Comparison of ENCODE assay signal across 7 cellular contexts in the genomic region with DNA sequence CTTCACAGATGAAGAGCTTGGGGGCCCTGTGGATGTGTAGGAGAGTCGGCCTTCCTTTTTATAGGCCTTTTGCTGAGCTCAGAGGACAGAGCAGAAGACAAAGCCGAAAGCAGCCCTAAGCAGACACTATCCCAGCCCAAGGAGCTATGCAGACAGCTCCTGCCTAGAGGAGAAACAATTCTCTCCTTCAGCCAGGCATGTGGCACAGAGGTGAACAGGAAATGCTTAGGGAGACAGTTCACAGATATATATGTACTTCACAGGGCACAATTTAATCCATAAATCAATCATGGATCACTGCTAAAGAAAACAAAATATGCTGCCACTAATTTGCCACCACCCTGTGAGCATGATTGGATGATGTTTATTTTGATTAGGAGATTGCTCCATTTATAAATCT.
DNase-seq lines count a peak whose midpoint lies in the region; ATAC-seq and TF ChIP-seq lines count a peak whose summit lies in the region.
"Not testable (repeated sequence)": the region's sequence is repeated elsewhere in the genome, so short reads cannot be mapped to it uniquely, and the experiment has no call there.

No MANE protein-coding gene starts in this region.

- BruUV-seq in IMR-90 (replicated peaks; lab: Mats Ljungman, UMichigan); PC-9 (replicated peaks; lab: Mats Ljungman, UMichigan): not testable (repeated sequence)

- H3K23ac ChIP-seq in IMR-90 (ENCODE audit: low read depth, low read length); trophoblast cell (ENCODE audit: low read length): not testable (repeated sequence)

- not testable (repeated sequence) for H2AK5ac ChIP-seq in IMR-90 (ENCODE audit: low read depth, low read length); trophoblast cell (ENCODE audit: low read length)

- H2BK15ac ChIP-seq in IMR-90 (ENCODE audit: low read depth, low read length): not testable (repeated sequence)

- H3F3A ChIP-seq in PC-9 (ENCODE audit: insufficient read depth, low read depth); SU-DHL-6 (ENCODE audit: insufficient read depth): not testable (repeated sequence)

- not testable (repeated sequence) for H3K27ac ChIP-seq in IMR-90 (ENCODE audit: insufficient read depth, low read length)
- 0 out of 2 replicates have a peak overlapping the region, but pooled peaks have one; percentile 16 for H3K27ac ChIP-seq in PC-9
- peak overlapping the region; percentile 74; the same call in 1 of the 2 replicates for H3K27ac ChIP-seq in SU-DHL-6 (ENCODE audit: low read depth, low read length)
- peak overlapping the region; percentile 86 for H3K27ac ChIP-seq in trophoblast cell (ENCODE audit: low read depth, low read length)

- H3K36me3 Mint-ChIP-seq in activated naive CD8-positive, alpha-beta T cell treated with anti-CD3 and anti-CD28 coated beads, Interleukin-2, amount 50 U/mL, for 24 hours (ENCODE audit: low read depth); chondrocyte (ENCODE audit: low read depth): not testable (repeated sequence)

- in situ Hi-C loops in IMR-90 (cut with MboI; ENCODE audit: low sequenced_read_pairs): not testable (repeated sequence)

- H3K4me2 ChIP-seq in IMR-90 (ENCODE audit: low read depth, low read length); PC-9; SU-DHL-6 (ENCODE audit: low read depth, low read length, poor library complexity, severe bottlenecking); trophoblast cell (ENCODE audit: low read length): not testable (repeated sequence)

- H3K79me2 ChIP-seq in PC-9 (ENCODE audit: low read depth); SU-DHL-6 (ENCODE audit: insufficient read depth, low read length); trophoblast cell (ENCODE audit: control insufficient read depth, insufficient read depth, low read length, poor library complexity): not testable (repeated sequence)

- H3K18ac ChIP-seq in IMR-90 (ENCODE audit: low read depth, low read length); trophoblast cell (ENCODE audit: low read length): not testable (repeated sequence)

- H3K9me3 Mint-ChIP-seq in activated naive CD8-positive, alpha-beta T cell treated with anti-CD3 and anti-CD28 coated beads, Interleukin-2, amount 50 U/mL, for 24 hours; chondrocyte (ENCODE audit: low read depth): not testable (repeated sequence)

- dilution Hi-C loops in IMR-90 (cut with HindIII; ENCODE audit: low sequenced_read_pairs, unreplicated experiment): not testable (repeated sequence)

- H3K4me1 ChIP-seq in IMR-90 (ENCODE audit: control insufficient read depth, insufficient read depth, low read length); PC-9 (replicated peaks; ENCODE audit: insufficient read depth); trophoblast cell (ENCODE audit: control insufficient read depth in 1 of 2, insufficient read depth in 2 of 2, low read length in 2 of 2): not testable (repeated sequence)

- H3K36me3 ChIP-seq in IMR-90 (ENCODE audit: control insufficient read depth, insufficient read depth, low read length); PC-9 (ENCODE audit: low read depth); SU-DHL-6 (ENCODE audit: low read length); trophoblast cell (ENCODE audit: control insufficient read depth in 1 of 2, insufficient read depth in 2 of 2, low read length in 2 of 2): not testable (repeated sequence)

- CTCF ChIA-PET in IMR-90 (lab: Yijun Ruan, JAX); PC-9 (lab: Charles Lee): not testable (repeated sequence)

- not testable (repeated sequence) for H4K8ac ChIP-seq in IMR-90 (ENCODE audit: low read depth in 2 of 2, low read length in 2 of 2); trophoblast cell (ENCODE audit: low read depth, low read length)

- H3K27me3 Mint-ChIP-seq in activated naive CD8-positive, alpha-beta T cell treated with anti-CD3 and anti-CD28 coated beads, Interleukin-2, amount 50 U/mL, for 24 hours; chondrocyte (ENCODE audit: low read depth): not testable (repeated sequence)

- H3K9me1 ChIP-seq in IMR-90 (ENCODE audit: insufficient read depth, low read length): not testable (repeated sequence)

- H2BK12ac ChIP-seq in trophoblast cell (ENCODE audit: low read length): not testable (repeated sequence)

- not testable (repeated sequence) for TF ChIP-seq CTCF in IMR-90 (conservative IDR thresholded peaks at IDR 0.05; ENCODE audit: low read depth, low read length); PC-9 (conservative IDR thresholded peaks at IDR 0.05); SU-DHL-6 (IDR thresholded peaks at IDR 0.05; ENCODE audit: insufficient read depth, low read length, poor library complexity, severe bottlenecking); chondrocyte (IDR thresholded peaks at IDR 0.05)

- not testable (repeated sequence) for DNase-seq in IMR-90; PC-9; activated naive CD8-positive, alpha-beta T cell treated with anti-CD3 and anti-CD28 coated beads, Interleukin-2, amount 50 U/mL, for 24 hours; chondrocyte (ENCODE audit: low spot score); left colon; trophoblast cell

- not testable (repeated sequence) for TF ChIP-seq POLR2A in IMR-90 (IDR thresholded peaks at IDR 0.05; ENCODE audit: low read depth, low read length)

- not testable (repeated sequence) for H4K12ac ChIP-seq in trophoblast cell (ENCODE audit: low read depth, low read length)

- not testable (repeated sequence) for TF ChIP-seq RAD21 in IMR-90 (IDR thresholded peaks at IDR 0.05; ENCODE audit: low read length)

- 0 out of 2 replicates have a peak, but pooled peaks have one; percentile 25 for ATAC-seq in IMR-90 (ENCODE audit: low read depth)
- ATAC-seq in activated naive CD8-positive, alpha-beta T cell treated with anti-CD3 and anti-CD28 coated beads, Interleukin-2, amount 50 U/mL, for 24 hours: not testable (repeated sequence)
- peak; percentile 79 for ATAC-seq in left colon

- peak overlapping the region; percentile 24 for H3K4me3 Mint-ChIP-seq in activated naive CD8-positive, alpha-beta T cell treated with anti-CD3 and anti-CD28 coated beads, Interleukin-2, amount 50 U/mL, for 24 hours
- H3K4me3 Mint-ChIP-seq in chondrocyte (ENCODE audit: unreplicated experiment): not testable (repeated sequence)

- not testable (repeated sequence) for H3K27me3 ChIP-seq in IMR-90 (ENCODE audit: control insufficient read depth, insufficient read depth, low read length); PC-9 (ENCODE audit: insufficient read depth, low read depth); SU-DHL-6 (ENCODE audit: low read length); trophoblast cell (ENCODE audit: insufficient read depth, low read length)

- H3K4me1 Mint-ChIP-seq in activated naive CD8-positive, alpha-beta T cell treated with anti-CD3 and anti-CD28 coated beads, Interleukin-2, amount 50 U/mL, for 24 hours: peaks cover 15% of the 10 kb centered on the region
- not testable (repeated sequence) for H3K4me1 Mint-ChIP-seq in chondrocyte (ENCODE audit: low read depth)

- H3K9me2 ChIP-seq in PC-9 (ENCODE audit: insufficient read depth); SU-DHL-6 (replicated peaks; ENCODE audit: insufficient read depth, low read length): not testable (repeated sequence)

- peak overlapping the region; percentile 60 for H3K27ac Mint-ChIP-seq in activated naive CD8-positive, alpha-beta T cell treated with anti-CD3 and anti-CD28 coated beads, Interleukin-2, amount 50 U/mL, for 24 hours
- peak overlapping the region; percentile 36 for H3K27ac Mint-ChIP-seq in chondrocyte (ENCODE audit: unreplicated experiment)

- not testable (repeated sequence) for H3K9me3 ChIP-seq in IMR-90 (ENCODE audit: control insufficient read depth, insufficient read depth, low read length); PC-9 (ENCODE audit: insufficient read depth, low read depth); SU-DHL-6 (ENCODE audit: insufficient read depth, low read length); trophoblast cell (ENCODE audit: insufficient read depth, low read depth, low read length)

- no CpG with 5 or more reads among the region's 2 CpGs for WGBS in IMR-90 (ENCODE audit: extremely low coverage in 2 of 2, insufficient read length in 1 of 2), 2 experiments
- WGBS in trophoblast cell (ENCODE audit: extremely low coverage, insufficient coverage, insufficient read length): no CpG with 5 or more reads among the region's 2 CpGs

- not testable (repeated sequence) for H3K4ac ChIP-seq in IMR-90 (ENCODE audit: low read depth, low read length); trophoblast cell (ENCODE audit: low read depth, low read length)

- not testable (repeated sequence) for H3K56ac ChIP-seq in IMR-90 (ENCODE audit: extremely low read depth, insufficient read depth, low read length)

- H3K4me3 ChIP-seq in IMR-90 (ENCODE audit: insufficient read depth, low read depth, low read length); PC-9; SU-DHL-6 (ENCODE audit: insufficient read depth, low read length, poor library complexity, severe bottlenecking); trophoblast cell (ENCODE audit: low read depth, low read length): not testable (repeated sequence)

- H3K14ac ChIP-seq in IMR-90 (replicated peaks; ENCODE audit: low read depth, low read length); trophoblast cell (ENCODE audit: low read length): not testable (repeated sequence)

- H2AK9ac ChIP-seq in IMR-90 (replicated peaks; ENCODE audit: low read depth, low read length, poor library complexity): not testable (repeated sequence)

- not testable (repeated sequence) for H2AFZ ChIP-seq in IMR-90 (replicated peaks; ENCODE audit: low read length, poor library complexity); PC-9; SU-DHL-6 (ENCODE audit: low read depth, low read length, severe bottlenecking); trophoblast cell (ENCODE audit: insufficient read depth, low read length, poor library complexity)

- not testable (repeated sequence) for H2BK20ac ChIP-seq in IMR-90 (ENCODE audit: low read depth, low read length)

- POLR2A ChIA-PET in IMR-90 (lab: Charles Lee; ENCODE audit: unreplicated experiment); PC-9 (lab: Charles Lee; ENCODE audit: unreplicated experiment): not testable (repeated sequence)

- not testable (repeated sequence) for H2BK120ac ChIP-seq in IMR-90 (ENCODE audit: low read depth, low read length); trophoblast cell (ENCODE audit: insufficient read depth, low read length, poor library complexity)

- H4K5ac ChIP-seq in IMR-90 (ENCODE audit: low read depth, low read length): not testable (repeated sequence)

- H2BK5ac ChIP-seq in IMR-90 (ENCODE audit: low read depth, low read length, poor library complexity, severe bottlenecking); trophoblast cell (ENCODE audit: low read depth, low read length, poor library complexity): not testable (repeated sequence)

- H3K79me1 ChIP-seq in IMR-90 (ENCODE audit: low read depth in 1 of 2, low read length in 2 of 2); trophoblast cell (ENCODE audit: low read length): not testable (repeated sequence)

- not testable (repeated sequence) for H3K9ac ChIP-seq in IMR-90 (ENCODE audit: low read depth, low read length); SU-DHL-6 (ENCODE audit: low read length); trophoblast cell (ENCODE audit: low read length)

- intact Hi-C loops in IMR-90 (cut with micrococcal nuclease); PC-9 (cut with micrococcal nuclease; ENCODE audit: unreplicated experiment); left colon (cut with DNase I, micrococcal nuclease): not testable (repeated sequence)

- H4K91ac ChIP-seq in IMR-90 (ENCODE audit: insufficient read depth, low read depth, low read length); trophoblast cell (ENCODE audit: low read depth, low read length): not testable (repeated sequence)

- H4K20me1 ChIP-seq in IMR-90 (ENCODE audit: insufficient read depth, low read length); PC-9 (ENCODE audit: insufficient read depth); SU-DHL-6 (ENCODE audit: low read depth, low read length): not testable (repeated sequence)
